19 cellular contexts compared by ENCODE assay signal in the genomic region with DNA sequence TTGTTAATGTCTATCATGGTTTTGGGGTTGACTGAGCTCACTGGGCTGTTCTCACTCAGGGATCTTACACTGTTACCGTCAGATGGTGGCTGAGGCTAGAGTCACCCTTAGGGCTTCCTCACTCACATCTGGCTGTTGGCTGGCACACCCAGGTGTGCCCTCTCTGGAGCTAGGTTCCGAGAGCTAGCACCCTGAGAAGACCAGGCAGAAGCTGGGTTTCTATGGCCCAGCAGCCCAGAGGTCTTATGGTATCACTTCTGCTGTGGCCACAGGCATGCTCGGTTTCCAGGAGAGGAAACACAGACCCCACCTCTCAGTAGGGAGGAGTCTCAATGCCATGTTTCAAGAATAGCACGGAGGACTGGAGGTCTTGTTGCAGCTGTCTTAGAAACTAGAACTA. TPM values are rescaled to one million over a fixed set of nuclear protein-coding genes. Genes with fewer than 3 reads are reported as not detected.
DNase-seq lines count a peak whose midpoint lies in the region; ATAC-seq, FAIRE-seq and TF ChIP-seq lines count a peak whose summit lies in the region.
"Had no signal": no experiment of that assay in that cellular context is flagged by ENCODE, and none has a peak within 500 bp of the region (broad histone marks: within the 10 kb centered on the region; RNA-seq: fewer than 3 reads in every experiment).

No MANE protein-coding gene starts in this region.

- no peak overlapping the region for H3K9ac ChIP-seq in DND-41 (ENCODE audit: low read depth, low read length)
- no peak overlapping the region for H3K9ac ChIP-seq in OCI-LY3 (ENCODE audit: low read length)
- H3K9ac ChIP-seq: parathyroid adenoma had no signal

- no peaks in the 10 kb centered on the region for H3K36me3 ChIP-seq in DND-41 (ENCODE audit: insufficient read depth, low read length)
- no peaks in the 10 kb centered on the region for H3K36me3 ChIP-seq in OCI-LY3 (replicated peaks; ENCODE audit: low read depth, low read length)
- H3K36me3 ChIP-seq in mucosa of descending colon (ENCODE audit: low read depth), result no peaks in the 10 kb centered on the region
- no peaks in the 10 kb centered on the region for H3K36me3 ChIP-seq in ovary
- H3K36me3 ChIP-seq: BE2C, MG63, thyroid gland had no signal

- 58 to 61% (median 60%) methylated on average over 4 of the region's 4 CpGs for WGBS in ovary, 3 donors

- H3K4me2 ChIP-seq in DND-41 (ENCODE audit: insufficient read depth, low read length) (no peak overlapping the region), OCI-LY3 (ENCODE audit: low read length) (peak overlapping the region; percentile 46)

- ATAC-seq in DND-41 (ENCODE audit: insufficient read depth, low read depth) (peak; percentile 56; the same call in 2 of the 3 replicates), GM18867 (IDR thresholded peaks at IDR 0.05; ENCODE audit: unreplicated experiment) (peak; percentile 68), mucosa of descending colon (peak; percentile 45), GM18858 (IDR thresholded peaks at IDR 0.05; ENCODE audit: unreplicated experiment) (no peak), HG02840 (IDR thresholded peaks at IDR 0.05; ENCODE audit: low FRiP score, unreplicated experiment) (no peak)
- ATAC-seq: foreskin keratinocyte had no signal

- H3K27ac ChIP-seq in DND-41 (ENCODE audit: low read length) (no peak overlapping the region), OCI-LY3 (ENCODE audit: low read length) (no peak overlapping the region), ovary (no peak overlapping the region)
- H3K27ac ChIP-seq: foreskin keratinocyte, parathyroid adenoma, thyroid gland, VCaP had no signal

- FAIRE-seq in D721Med (lab: Jason Lieb, UNC), result no peak

- H4K20me1 ChIP-seq in DND-41 (ENCODE audit: insufficient read depth, low read length) (no peaks in the 10 kb centered on the region), OCI-LY3 (ENCODE audit: insufficient read depth, low read length) (no peaks in the 10 kb centered on the region)

- intact Hi-C loops in mucosa of descending colon (cut with DNase I, micrococcal nuclease), result no loop called here
- intact Hi-C loops in ovary (cut with DNase I), result no loop called here

- no peak overlapping the region for H3K4me3 ChIP-seq in DND-41 (ENCODE audit: low read depth in 1 of 2, low read length in 2 of 2)
- H3K4me3 ChIP-seq in OCI-LY3 (ENCODE audit: low read length), result peak overlapping the region; percentile 19; the same call in 1 of the 2 replicates
- no peak overlapping the region for H3K4me3 ChIP-seq in mucosa of descending colon
- no peak overlapping the region for H3K4me3 ChIP-seq in ovary
- H3K4me3 ChIP-seq: MG63, thyroid gland had no signal

- TF ChIP-seq CTCF in DND-41 (IDR thresholded peaks at IDR 0.05; ENCODE audit: borderline replicate concordance, extremely low read depth, low read length, poor library complexity, severe bottlenecking), result no peak
- TF ChIP-seq CTCF in OCI-LY3 (IDR thresholded peaks at IDR 0.05; ENCODE audit: low read depth, low read length), result no peak
- no peak for TF ChIP-seq CTCF in mucosa of descending colon (IDR thresholded peaks at IDR 0.05)
- no peak for TF ChIP-seq CTCF in ovary (IDR thresholded peaks at IDR 0.05)
- TF ChIP-seq CTCF in D721Med (IDR thresholded peaks at IDR 0.05; ENCODE audit: insufficient read depth, missing control alignments), result no peak

- H3K9me3 ChIP-seq in DND-41 (ENCODE audit: insufficient read depth, low read length, severe bottlenecking), result no peaks in the 10 kb centered on the region
- H3K9me3 ChIP-seq in OCI-LY3 (ENCODE audit: insufficient read depth, low read length), result no peaks in the 10 kb centered on the region
- no peaks in the 10 kb centered on the region for H3K9me3 ChIP-seq in mucosa of descending colon
- H3K9me3 ChIP-seq in ovary, result no peaks in the 10 kb centered on the region
- H3K9me3 ChIP-seq: BE2C, MG63, thyroid gland had no signal

- H3K79me2 ChIP-seq in DND-41 (ENCODE audit: insufficient read depth, low read length), result no peaks in the 10 kb centered on the region
- H3K79me2 ChIP-seq in OCI-LY3 (ENCODE audit: low read length), result no peaks in the 10 kb centered on the region
- H3K79me2 ChIP-seq: parathyroid adenoma had no signal

- TF ChIP-seq POLR2A in ovary (IDR thresholded peaks at IDR 0.05), result no peak

- no peaks in the 10 kb centered on the region for H3K4me1 ChIP-seq in DND-41 (ENCODE audit: insufficient read depth, low read length)
- H3K4me1 ChIP-seq in OCI-LY3 (ENCODE audit: low read length), result peaks cover 5% of the 10 kb centered on the region; the same call in 1 of the 2 replicates
- no peaks in the 10 kb centered on the region for H3K4me1 ChIP-seq in mucosa of descending colon (ENCODE audit: low read depth)
- H3K4me1 ChIP-seq in ovary (ENCODE audit: insufficient read depth), result no peaks in the 10 kb centered on the region
- H3K4me1 ChIP-seq: BE2C, foreskin keratinocyte, parathyroid adenoma, thyroid gland had no signal

- H3K27me3 ChIP-seq in DND-41 (ENCODE audit: insufficient read depth, low read length, poor library complexity) (no peaks in the 10 kb centered on the region), OCI-LY3 (ENCODE audit: low read depth, low read length) (no peaks in the 10 kb centered on the region), ovary (no peaks in the 10 kb centered on the region)
- H3K27me3 ChIP-seq: BE2C, MG63, thyroid gland had no signal

- 0 out of 2 replicates have a peak overlapping the region, but pooled peaks have one; percentile 1 for H2AFZ ChIP-seq in DND-41 (ENCODE audit: low read depth, low read length)
- peak overlapping the region; percentile 92 for H2AFZ ChIP-seq in OCI-LY3 (ENCODE audit: low read depth, low read length)
- H2AFZ ChIP-seq: parathyroid adenoma had no signal

- no peak for DNase-seq in DND-41
- DNase-seq in mucosa of descending colon, result peak in 1 of 3 donors; percentile 9
- no peak for DNase-seq in ovary
- DNase-seq in D721Med (ENCODE audit: insufficient read length, low spot score), result no peak
- DNase-seq: activated CD8-positive, alpha-beta memory T cell treated with anti-CD3 and anti-CD28 coated beads for 24 hours; aorta; BE2C; foreskin keratinocyte; H9; MG63; NCI-H2107; stimulated activated CD4-positive, alpha-beta T cell treated with anti-CD3 and anti-CD28 coated beads, Interleukin-4, amount 100 ng/mL, for 4 hours; thyroid gland had no signal

- no peak for TF ChIP-seq EP300 in ovary (IDR thresholded peaks at IDR 0.05)

RNA-seq across cellular contexts. Expression of a gene that starts 20.7 kb away (rescaled TPM):
- 10 to 100 TPM; 35.6 to 62.2 (median 48.0) TPM for total RNA-seq in mucosa of descending colon
- total RNA-seq in ovary, result 10 to 100 TPM; 34.8 to 44.2 (median 38.0) TPM
- 10 to 100 TPM; 11.5 to 27.7 TPM for polyA plus RNA-seq in ovary

Comparison
In these comparisons a context has a peak if more than half of its experiments do, and no peak if none do; other contexts are left out.
1. ATAC-seq: peak in DND-41 (single experiment), GM18867 (single experiment) and mucosa of descending colon (single experiment); none in GM18858 (single experiment) and HG02840 (single experiment).